ENCODE assay signal across 16 cellular contexts in the genomic region with DNA sequence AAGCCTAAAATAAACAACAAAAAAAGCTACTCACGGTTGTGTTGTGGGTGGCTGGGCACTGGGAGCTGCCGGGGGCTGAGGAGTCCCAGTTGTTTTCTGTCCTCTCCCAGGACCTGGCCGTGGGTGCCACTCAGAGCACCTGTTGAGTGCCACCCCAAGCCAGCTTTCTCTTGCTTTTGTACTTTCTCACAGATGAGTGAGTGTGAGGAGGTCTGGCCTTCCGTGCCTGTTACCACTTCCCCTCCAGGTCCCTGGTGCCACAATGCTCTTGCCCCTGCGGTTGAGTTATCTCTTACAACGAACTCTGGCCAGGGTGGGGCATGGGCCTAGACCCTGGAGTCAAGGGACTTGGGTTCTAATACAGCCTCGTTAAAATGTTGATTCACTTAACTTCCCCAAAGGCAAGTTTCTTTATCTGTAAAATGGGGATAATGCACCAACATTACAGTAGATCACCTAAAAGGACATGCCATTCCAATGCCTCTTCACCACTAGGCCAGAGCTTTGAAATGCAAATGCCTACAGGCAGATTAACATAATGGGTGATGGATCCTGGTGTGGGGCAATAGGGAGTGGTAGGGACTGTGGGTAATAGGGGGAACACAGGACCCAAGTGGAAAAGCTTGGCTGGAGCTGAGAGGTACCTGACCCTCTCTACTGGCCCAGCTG. TPM values are rescaled to one million over a fixed set of nuclear protein-coding genes. Genes with fewer than 3 reads are reported as not detected.
DNase-seq lines count a peak whose midpoint lies in the region; ATAC-seq and TF ChIP-seq lines count a peak whose summit lies in the region.
"Had no signal": no experiment of that assay in that cellular context is flagged by ENCODE, and none has a peak within 500 bp of the region (broad histone marks: within the 10 kb centered on the region; RNA-seq: fewer than 3 reads in every experiment).

A gene (minus strand): TSS at position 151 of the 669 bp plus-strand sequence. CDS start 37,745 bp downstream, outside the sequence.

- no peaks in the 10 kb centered on the region for H3K9me3 Mint-ChIP-seq in activated CD4-positive, alpha-beta T cell treated with anti-CD3 and anti-CD28 coated beads for 36 hours (ENCODE audit: low read depth)
- H3K9me3 Mint-ChIP-seq in natural killer cell (no peaks in the 10 kb centered on the region), Calu3 (ENCODE audit: low read depth, unreplicated experiment) (no peaks in the 10 kb centered on the region)
- H3K9me3 Mint-ChIP-seq: type B pancreatic cell had no signal

- CTCF ChIA-PET in activated CD4-positive, alpha-beta T cell treated with anti-CD3 and anti-CD28 coated beads for 36 hours (lab: Charles Lee) = interaction anchor here (0.6 to 1.8 kb wide), 2 partner anchors 58 to 141 kb away, joined by 3 to 6 read pairs; no protein-coding TSS in a partner anchor
- CTCF ChIA-PET in Calu3 (lab: Charles Lee) = no interaction called here

- peak; percentile 14 for DNase-seq in activated CD4-positive, alpha-beta T cell treated with anti-CD3 and anti-CD28 coated beads for 36 hours
- no peak for DNase-seq in activated CD4-positive, alpha-beta T cell treated with anti-CD3 and anti-CD28 coated beads, Interleukin-2, amount 50 U/mL, for 4 hours
- DNase-seq in UCSD-AML1 (lab: John Stamatoyannopoulos, UW; ENCODE audit: unreplicated experiment) = peak; percentile 52
- DNase-seq in natural killer cell = peak; percentile 29
- no peak for DNase-seq in Calu3
- DNase-seq in iPS-NIHi7 (ENCODE audit: extremely low spot score) = no peak
- DNase-seq: activated CD4-positive, alpha-beta T cell treated with anti-CD3 and anti-CD28 coated beads for 1 hour; endodermal cell; NCI-H1417 had no signal

- no peak within 1 kb of the TSS for H3K27ac Mint-ChIP-seq in activated CD4-positive, alpha-beta T cell treated with anti-CD3 and anti-CD28 coated beads for 36 hours
- H3K27ac Mint-ChIP-seq in natural killer cell = peak within 1 kb of the TSS; percentile 50 to 89
- no peak within 1 kb of the TSS for H3K27ac Mint-ChIP-seq in Calu3 (ENCODE audit: unreplicated experiment)
- H3K27ac Mint-ChIP-seq: endodermal cell, type B pancreatic cell had no signal

- no peaks in the 10 kb centered on the region for H3K9me3 ChIP-seq in KOPT-K1 (ENCODE audit: insufficient read depth, low read length, poor library complexity, severe bottlenecking)
- H3K9me3 ChIP-seq: ascending aorta had no signal

- TF ChIP-seq CTCF in natural killer cell (IDR thresholded peaks at IDR 0.05) (no peak), Calu3 (IDR thresholded peaks at IDR 0.05; ENCODE audit: unreplicated experiment) (no peak)

- peak within 1 kb of the TSS; percentile 85 for H3K27ac ChIP-seq in KOPT-K1 (ENCODE audit: low read depth, low read length, poor library complexity, severe bottlenecking)
- H3K27ac ChIP-seq: 22Rv1, ascending aorta had no signal

- no peaks in the 10 kb centered on the region for H3K36me3 Mint-ChIP-seq in activated CD4-positive, alpha-beta T cell treated with anti-CD3 and anti-CD28 coated beads for 36 hours (ENCODE audit: low read depth)
- H3K36me3 Mint-ChIP-seq in natural killer cell (no peaks in the 10 kb centered on the region), Calu3 (ENCODE audit: insufficient read depth, unreplicated experiment) (no peaks in the 10 kb centered on the region)
- H3K36me3 Mint-ChIP-seq: type B pancreatic cell had no signal

- peaks cover 10% of the 10 kb centered on the region for H3K27me3 Mint-ChIP-seq in activated CD4-positive, alpha-beta T cell treated with anti-CD3 and anti-CD28 coated beads for 36 hours
- H3K27me3 Mint-ChIP-seq in natural killer cell (ENCODE audit: low read depth in 2 of 2) (peaks cover 0 to 3% of the 10 kb centered on the region in 2 donors), Calu3 (ENCODE audit: unreplicated experiment) (no peaks in the 10 kb centered on the region)

- ATAC-seq in activated CD4-positive, alpha-beta T cell treated with anti-CD3 and anti-CD28 coated beads for 36 hours = no peak
- ATAC-seq in natural killer cell = peak; percentile 30 to 62 (median 55)
- no peak for ATAC-seq in GM21367 (IDR thresholded peaks at IDR 0.05; ENCODE audit: unreplicated experiment)
- ATAC-seq: Panc1 had no signal

- H3K4me1 Mint-ChIP-seq in activated CD4-positive, alpha-beta T cell treated with anti-CD3 and anti-CD28 coated beads for 36 hours = peaks cover 23% of the 10 kb centered on the region
- H3K4me1 Mint-ChIP-seq in natural killer cell = peaks cover 58 to 70% of the 10 kb centered on the region in 2 donors
- H3K4me1 Mint-ChIP-seq in Calu3 (ENCODE audit: low read depth, unreplicated experiment) = no peaks in the 10 kb centered on the region

- H3K36me3 ChIP-seq in KOPT-K1 (ENCODE audit: insufficient read depth, low read length) = no peaks in the 10 kb centered on the region
- H3K36me3 ChIP-seq: ascending aorta had no signal

- no TSS peak for BruUV-seq in Calu3 (replicated peaks; lab: Mats Ljungman, UMichigan)

- H3K4me3 Mint-ChIP-seq in activated CD4-positive, alpha-beta T cell treated with anti-CD3 and anti-CD28 coated beads for 36 hours = no peak within 1 kb of the TSS
- peak within 1 kb of the TSS; percentile 63 for H3K4me3 Mint-ChIP-seq in natural killer cell
- no peak within 1 kb of the TSS for H3K4me3 Mint-ChIP-seq in Calu3 (ENCODE audit: low read depth, unreplicated experiment)
- H3K4me3 Mint-ChIP-seq: endodermal cell, type B pancreatic cell had no signal

- POLR2A ChIA-PET in activated CD4-positive, alpha-beta T cell treated with anti-CD3 and anti-CD28 coated beads for 36 hours (lab: Charles Lee) = interaction anchor here (0.7 kb wide), 1 partner anchor 260 kb away, joined by 3 read pairs; no protein-coding TSS in a partner anchor

- intact Hi-C loops in activated CD4-positive, alpha-beta T cell treated with anti-CD3 and anti-CD28 coated beads for 36 hours (cut with DNase I, micrococcal nuclease) = no loop called here
- intact Hi-C loops in natural killer cell (cut with micrococcal nuclease) = no loop called here
- intact Hi-C loops in Calu3 (cut with micrococcal nuclease; ENCODE audit: unreplicated experiment) = no loop called here

RNA-seq across cellular contexts. Expression of the gene that starts here (rescaled TPM):
- total RNA-seq in activated CD4-positive, alpha-beta T cell treated with anti-CD3 and anti-CD28 coated beads for 36 hours = not detected
- total RNA-seq in natural killer cell = 10 to 100 TPM in 1 of 3 donors, 1 to 10 TPM in 2; 5.3 to 12.0 (median 6.1) TPM
- not detected in 2 replicates for total RNA-seq in Calu3 (2022)
- total RNA-seq: ascending aorta, Daoy, endodermal cell had no signal

Comparison
In these comparisons a context has a peak if more than half of its experiments do, and no peak if none do; other contexts are left out.
1. Peak in DNase-seq in activated CD4-positive, alpha-beta T cell treated with anti-CD3 and anti-CD28 coated beads for 36 hours; RNA of the gene not detected or under 1 TPM.
2. ATAC-seq: peak in natural killer cell (3 of 3); none in activated CD4-positive, alpha-beta T cell treated with anti-CD3 and anti-CD28 coated beads for 36 hours (single experiment) and GM21367 (single experiment).
3. DNase-seq: peak in UCSD-AML1 (single experiment) and natural killer cell (single experiment); none in activated CD4-positive, alpha-beta T cell treated with anti-CD3 and anti-CD28 coated beads, Interleukin-2, amount 50 U/mL, for 4 hours (0 of 2), Calu3 (single experiment) and iPS-NIHi7 (single experiment).
4. H3K27ac Mint-ChIP-seq: peak in natural killer cell (2 of 2); none in activated CD4-positive, alpha-beta T cell treated with anti-CD3 and anti-CD28 coated beads for 36 hours (single experiment) and Calu3 (single experiment).